In the genomic region with DNA sequence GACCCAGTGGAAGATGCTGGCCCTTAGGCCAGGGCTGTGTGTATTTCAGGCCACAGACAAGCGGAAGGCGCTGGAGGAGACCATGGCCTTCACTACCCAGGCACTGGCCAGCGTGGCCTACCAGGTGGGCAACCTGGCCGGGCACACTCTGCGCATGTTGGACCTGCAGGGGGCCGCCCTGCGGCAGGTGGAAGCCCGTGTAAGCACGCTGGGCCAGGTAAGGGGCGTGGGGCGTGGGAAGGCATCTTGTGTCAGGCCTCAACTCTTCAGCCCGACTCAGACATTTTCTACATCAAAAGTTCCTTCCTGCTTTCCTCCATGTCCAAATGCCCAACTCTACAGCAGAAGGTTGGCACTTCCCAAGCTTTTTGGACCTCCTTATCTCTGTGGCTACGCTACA, we compare ENCODE assay signal across 12 cellular contexts. TPM values are rescaled to one million over a fixed set of nuclear protein-coding genes. Genes with fewer than 3 reads are reported as not detected.
DNase-seq lines count a peak whose midpoint lies in the region; ATAC-seq, FAIRE-seq and TF ChIP-seq lines count a peak whose summit lies in the region.
"Had no signal": no experiment of that assay in that cellular context is flagged by ENCODE, and none has a peak within 500 bp of the region (broad histone marks: within the 10 kb centered on the region; RNA-seq: fewer than 3 reads in every experiment).

No MANE protein-coding gene starts in this region.

- H3K4me3 Mint-ChIP-seq in CD4-positive, alpha-beta T cell, result peak overlapping the region; percentile 79

- no peak for ATAC-seq in CD4-positive, alpha-beta T cell (ENCODE audit: poor library complexity)
- ATAC-seq in GM12878, result no peak

- H3K4me3 ChIP-seq in GM12878 (peak overlapping the region; percentile 37; the same call in 1 of the 2 replicates), neutrophil (ENCODE audit: low read depth in 1 of 2, low read length in 1 of 2) (no peak overlapping the region)

- no peak overlapping the region for H3K27ac ChIP-seq in CD4-positive, alpha-beta T cell (ENCODE audit: low read depth, low read length)
- H3K27ac ChIP-seq in GM12878 (ENCODE audit: control insufficient read depth, insufficient read depth), result peak overlapping the region; percentile 77
- peak overlapping the region; percentile 93 for H3K27ac ChIP-seq in neutrophil
- H3K27ac ChIP-seq: brain microvascular endothelial cell had no signal

- H3K27me3 ChIP-seq in CD4-positive, alpha-beta T cell (ENCODE audit: control insufficient read depth, insufficient read depth, low read length), result no peaks in the 10 kb centered on the region
- H3K27me3 ChIP-seq in GM12878 (replicated peaks in 1 of 2; ENCODE audit: control insufficient read depth in 2 of 2, insufficient read depth in 2 of 2, low read length in 1 of 2) (no peaks in the 10 kb centered on the region), neutrophil (peaks cover 16% of the 10 kb centered on the region)
- H3K27me3 ChIP-seq: brain microvascular endothelial cell had no signal

- FAIRE-seq in GM12891 (lab: Jason Lieb, UNC) (peak; percentile 85), GM12878 (lab: Jason Lieb, UNC) (no peak)
- FAIRE-seq: small intestine had no signal

- no peaks in the 10 kb centered on the region for H3K9me3 ChIP-seq in CD4-positive, alpha-beta T cell (ENCODE audit: control insufficient read depth, low read length)
- H3K9me3 ChIP-seq in GM12878 (replicated peaks; ENCODE audit: control insufficient read depth, insufficient read depth, low read length) (no peaks in the 10 kb centered on the region), neutrophil (no peaks in the 10 kb centered on the region)

- H3K4me1 Mint-ChIP-seq in CD4-positive, alpha-beta T cell (ENCODE audit: low read depth), result peaks cover 75% of the 10 kb centered on the region

- TF ChIP-seq RAD21 in GM12878 (IDR thresholded peaks at IDR 0.05; ENCODE audit: insufficient read depth, low read depth, low read length), result no peak

- no peak for TF ChIP-seq CTCF in CD4-positive, alpha-beta T cell (IDR thresholded peaks at IDR 0.05)
- TF ChIP-seq CTCF in GM12878 (IDR thresholded peaks at IDR 0.05 in 2 of 3, conservative IDR thresholded peaks at IDR 0.05 in 1 of 3; ENCODE audit: control insufficient read depth in 2 of 3, extremely low read depth in 1 of 3, insufficient read depth in 1 of 3, low read depth in 3 of 3, low read length in 3 of 3) (no peak), neutrophil (IDR thresholded peaks at IDR 0.05) (no peak)

- intact Hi-C loops in CD4-positive, alpha-beta T cell (cut with DNase I, micrococcal nuclease), result no loop called here
- intact Hi-C loops in GM12878 (cut with micrococcal nuclease; ENCODE audit: unreplicated experiment), result loop anchor here (5.0 kb wide), 1 partner anchor 299 kb away; no protein-coding TSS in a partner anchor

- no peaks in the 10 kb centered on the region for H3K27me3 Mint-ChIP-seq in CD4-positive, alpha-beta T cell

- H3K79me2 ChIP-seq in GM12878 (ENCODE audit: control insufficient read depth, insufficient read depth, low read length), result peaks cover 61% of the 10 kb centered on the region

- H3K9me3 Mint-ChIP-seq in CD4-positive, alpha-beta T cell, result no peaks in the 10 kb centered on the region

- no peak for TF ChIP-seq EP300 in GM12878 (IDR thresholded peaks at IDR 0.05; ENCODE audit: borderline replicate concordance in 1 of 2, control insufficient read depth in 1 of 2, low read depth in 2 of 2, low read length in 2 of 2)

- peaks cover 8 to 21% of the 10 kb centered on the region in 2 experiments for H3K36me3 ChIP-seq in GM12878 (ENCODE audit: control insufficient read depth in 2 of 2, insufficient read depth in 2 of 2, low read length in 1 of 2)
- H3K36me3 ChIP-seq in neutrophil, result no peaks in the 10 kb centered on the region
- H3K36me3 ChIP-seq: brain microvascular endothelial cell had no signal

- TF ChIP-seq POLR2A in GM12891 (IDR thresholded peaks at IDR 0.05; ENCODE audit: low read depth, low read length), result no peak
- TF ChIP-seq POLR2A in GM12878 (IDR thresholded peaks at IDR 0.05; ENCODE audit: low read depth, low read length), result 0 out of 2 replicates have a peak, but pooled peaks have one; percentile 16

- H3K4me1 ChIP-seq in GM12878 (ENCODE audit: control insufficient read depth, insufficient read depth, low read length), result peaks cover 60% of the 10 kb centered on the region
- peaks cover 49 to 50% of the 10 kb centered on the region in 2 experiments for H3K4me1 ChIP-seq in neutrophil (ENCODE audit: control insufficient read depth in 1 of 2, insufficient read depth in 1 of 2, low read depth in 1 of 2, low read length in 1 of 2)

- in situ Hi-C loops in GM12878 (cut with MboI), result no loop called here

- H4K20me1 ChIP-seq in GM12878 (ENCODE audit: control insufficient read depth, insufficient read depth), result no peaks in the 10 kb centered on the region

- H3K27ac Mint-ChIP-seq in CD4-positive, alpha-beta T cell, result peak overlapping the region; percentile 96

- POLR2A ChIA-PET in CD4-positive, alpha-beta T cell (lab: Charles Lee), result interaction anchor here (0.7 to 0.9 kb wide), 2 partner anchors 23 to 272 kb away, joined by 4 read pairs; no protein-coding TSS in a partner anchor
- POLR2A ChIA-PET in GM12878 (lab: Charles Lee), result interaction anchor here (13.2 kb wide), 1 partner anchor 20 kb away, joined by 537 read pairs; no protein-coding TSS in a partner anchor

- CTCF ChIA-PET in CD4-positive, alpha-beta T cell (lab: Charles Lee), result interaction anchor here (2.5 to 3.1 kb wide), 2 partner anchors 11 to 24 kb away, joined by 10 to 14 read pairs; no protein-coding TSS in a partner anchor
- CTCF ChIA-PET in GM12878 (lab: Yijun Ruan, JAX), result interaction anchor here (5.8 to 8.5 kb wide), 3 partner anchors 11 to 35 kb away, joined by 45 to 127 read pairs (median 61); no protein-coding TSS in a partner anchor

- RAD21 ChIA-PET in GM12878 (lab: Charles Lee; ENCODE audit: unreplicated experiment), result interaction anchor here (0.7 to 13.4 kb wide), 3 partner anchors 9 to 230 kb away, joined by 3 to 355 read pairs (median 4); no protein-coding TSS in a partner anchor

- H3K9ac ChIP-seq in GM12878 (ENCODE audit: control insufficient read depth, insufficient read depth, low read length), result peak overlapping the region; percentile 30; the same call in 1 of the 2 replicates

- no TSS peak for BruUV-seq in GM12878 (replicated peaks; lab: Mats Ljungman, UMichigan)

- peaks cover 18% of the 10 kb centered on the region for H3K36me3 Mint-ChIP-seq in CD4-positive, alpha-beta T cell (ENCODE audit: low read depth)

- DNase-seq in CD4-positive, alpha-beta T cell, result no peak
- DNase-seq in GM12891 (ENCODE audit: insufficient read length, low spot score) (no peak), GM12878 (ENCODE audit: low read depth, low spot score) (no peak), D341Med (ENCODE audit: low spot score) (no peak), NCI-H2196 treated with DMSO at 0.1 percent for 48 hours (lab: John Stamatoyannopoulos, UW; ENCODE audit: unreplicated experiment) (no peak)
- DNase-seq in activated effector memory CD4-positive, alpha-beta T cell treated with anti-CD3 and anti-CD28 coated beads, Interleukin-2, amount 50 U/mL, for 16 hours, result no peak
- DNase-seq: brain microvascular endothelial cell, Calu3, IMR-90, NCI-H187 treated with DMSO at 0.1 percent for 48 hours, small intestine had no signal

- SMC1A ChIA-PET in GM12878 (lab: Charles Lee; ENCODE audit: uncharacterized antibody, unreplicated experiment), result interaction anchor here (0.6 to 16.8 kb wide), 3 partner anchors 11 to 1166 kb away, joined by 3 to 354 read pairs (median 22); no protein-coding TSS in a partner anchor

- H2AFZ ChIP-seq in GM12878 (ENCODE audit: control insufficient read depth, low read depth, low read length), result no peak overlapping the region

- WGBS in GM12878 (ENCODE audit: insufficient coverage, insufficient replicate concordance, low lambda C conversion rate, missing lambda C conversion rate), result 73% methylated on average over 13 of the region's 13 CpGs

- peak overlapping the region; percentile 94 for H3K4me2 ChIP-seq in GM12878 (ENCODE audit: control insufficient read depth, insufficient read depth)

RNA-seq across cellular contexts. Expression of a gene that starts 6.0 kb away (rescaled TPM):
- total RNA-seq in CD4-positive, alpha-beta T cell, result 1 to 10 TPM; 5.6 to 5.8 TPM
- polyA plus RNA-seq in GM12891 (2012; ENCODE audit: low read depth, missing spikeins), result 34.6 TPM
- total RNA-seq in GM12878 (2013; cell fraction: nucleolus; rRNA removed), result 150 and 188 TPM in 2 replicates
- total RNA-seq in GM12878 (2014; rRNA removed) (44.8 and 51.9 TPM in 2 replicates), GM12878 (2014; rRNA removed; fragmentation: Illumina TruSeq; extraction: Trizol) (19.8 and 20.3 TPM in 2 replicates), GM12878 (2021) (64.8 and 67.0 TPM in 2 replicates)
- polyA plus RNA-seq in GM12878 (2011; ENCODE audit: low read depth), result 16.5 TPM
- polyA plus RNA-seq in GM12878 (2011; rRNA removed) (25.8 and 70.6 TPM in 2 replicates), GM12878 (2014; fragmentation: Illumina TruSeq; extraction: Trizol) (11.3 and 24.5 TPM in 2 replicates), GM12878 (2014; fragmentation: Nextera tagmentation; extraction: Ambion mirVana) (10 to 100 TPM; 13.4 to 21.7 TPM), GM12878 (2014; rRNA removed) (50.4 and 63.4 TPM in 2 replicates), GM12878 (2016; fragmentation: Nextera tagmentation; extraction: Ambion mirVana) (100 to 1,000 TPM; 105 to 109 TPM)
- 71.2 and 98.3 TPM in 2 replicates for polyA plus RNA-seq in GM12878 (2011; cell fraction: cytosol; rRNA removed)
- polyA plus RNA-seq in GM12878 (2011; cell fraction: nucleus; rRNA removed), result 84.5 and 115 TPM in 2 replicates
- polyA plus RNA-seq in GM12878 (2012), result 33.9 and 42.3 TPM in 2 replicates
- polyA minus RNA-seq in GM12878 (2011; rRNA and poly(A)+ RNA removed), result 57.6 and 93.4 TPM in 2 replicates
- polyA minus RNA-seq in GM12878 (2011; cell fraction: cytosol; rRNA and poly(A)+ RNA removed), result 38.8 and 42.9 TPM in 2 replicates
- 53.8 and 102 TPM in 2 replicates for polyA minus RNA-seq in GM12878 (2011; cell fraction: nucleus; rRNA and poly(A)+ RNA removed)
- total RNA-seq: Calu3 had no signal

RNA-seq across cellular contexts. Expression of a gene that starts 6.1 kb away (rescaled TPM):
- total RNA-seq in CD4-positive, alpha-beta T cell, result 1 to 10 TPM; 2.3 to 2.4 TPM
- 36.5 TPM for polyA plus RNA-seq in GM12891 (2012; ENCODE audit: low read depth, missing spikeins)
- 19.2 and 22.5 TPM in 2 replicates for total RNA-seq in GM12878 (2013; cell fraction: nucleolus; rRNA removed)
- 21.4 and 23.5 TPM in 2 replicates for total RNA-seq in GM12878 (2014; rRNA removed)
- total RNA-seq in GM12878 (2014; rRNA removed; fragmentation: Illumina TruSeq; extraction: Trizol), result 27.1 and 29.8 TPM in 2 replicates
- total RNA-seq in GM12878 (2021), result 27.5 and 27.9 TPM in 2 replicates
- 33.4 TPM for polyA plus RNA-seq in GM12878 (2011; ENCODE audit: low read depth)
- 60.0 and 65.4 TPM in 2 replicates for polyA plus RNA-seq in GM12878 (2011; rRNA removed)
- 61.5 and 74.4 TPM in 2 replicates for polyA plus RNA-seq in GM12878 (2011; cell fraction: cytosol; rRNA removed)
- 22.0 and 25.7 TPM in 2 replicates for polyA plus RNA-seq in GM12878 (2011; cell fraction: nucleus; rRNA removed)
- polyA plus RNA-seq in GM12878 (2012), result 34.7 and 35.6 TPM in 2 replicates
- 53.3 and 60.4 TPM in 2 replicates for polyA plus RNA-seq in GM12878 (2014; fragmentation: Illumina TruSeq; extraction: Trizol)
- 10 to 100 TPM; 15.3 to 22.6 TPM for polyA plus RNA-seq in GM12878 (2014; fragmentation: Nextera tagmentation; extraction: Ambion mirVana)
- polyA plus RNA-seq in GM12878 (2014; rRNA removed), result 30.4 and 36.5 TPM in 2 replicates
- polyA plus RNA-seq in GM12878 (2016; fragmentation: Nextera tagmentation; extraction: Ambion mirVana), result 10 to 100 TPM; 39.0 to 51.4 TPM
- polyA minus RNA-seq in GM12878 (2011; rRNA and poly(A)+ RNA removed), result 28.7 and 48.4 TPM in 2 replicates
- polyA minus RNA-seq in GM12878 (2011; cell fraction: cytosol; rRNA and poly(A)+ RNA removed), result 11.9 and 15.9 TPM in 2 replicates
- 8.4 and 8.6 TPM in 2 replicates for polyA minus RNA-seq in GM12878 (2011; cell fraction: nucleus; rRNA and poly(A)+ RNA removed)
- total RNA-seq: Calu3 had no signal

RNA-seq across cellular contexts. Expression of a gene that starts 14.1 kb away (rescaled TPM):
- not detected for total RNA-seq in CD4-positive, alpha-beta T cell
- polyA plus RNA-seq in GM12891 (2012; ENCODE audit: low read depth, missing spikeins), result 1.0 TPM
- total RNA-seq in GM12878 (2013; cell fraction: nucleolus; rRNA removed), result not detected in 2 replicates
- 0.11 and 0.23 TPM in 2 replicates for total RNA-seq in GM12878 (2014; rRNA removed)
- total RNA-seq in GM12878 (2014; rRNA removed; fragmentation: Illumina TruSeq; extraction: Trizol), result 0.09 TPM in 1 of 2 replicates, not detected in the other
- 0.21 and 0.26 TPM in 2 replicates for total RNA-seq in GM12878 (2021)
- polyA plus RNA-seq in GM12878 (2011; ENCODE audit: low read depth), result 0.79 TPM
- polyA plus RNA-seq in GM12878 (2011; rRNA removed), result not detected in 2 replicates
- not detected in 2 replicates for polyA plus RNA-seq in GM12878 (2011; cell fraction: cytosol; rRNA removed)
- polyA plus RNA-seq in GM12878 (2011; cell fraction: nucleus; rRNA removed), result not detected in 2 replicates
- 1.3 and 1.5 TPM in 2 replicates for polyA plus RNA-seq in GM12878 (2012)
- polyA plus RNA-seq in GM12878 (2014; fragmentation: Illumina TruSeq; extraction: Trizol), result 0.03 TPM in 1 of 2 replicates, not detected in the other
- under 1 TPM in 1 of 2 experiments, not detected in 1; 0.04 TPM for polyA plus RNA-seq in GM12878 (2014; fragmentation: Nextera tagmentation; extraction: Ambion mirVana)
- 0.06 TPM in 1 of 2 replicates, not detected in the other for polyA plus RNA-seq in GM12878 (2014; rRNA removed)
- polyA plus RNA-seq in GM12878 (2016; fragmentation: Nextera tagmentation; extraction: Ambion mirVana), result 1 to 10 TPM in 1 of 2 experiments, under 1 TPM in 1; 0.84 to 1.5 TPM
- not detected in 2 replicates for polyA minus RNA-seq in GM12878 (2011; rRNA and poly(A)+ RNA removed)
- polyA minus RNA-seq in GM12878 (2011; cell fraction: cytosol; rRNA and poly(A)+ RNA removed), result not detected in 2 replicates
- polyA minus RNA-seq in GM12878 (2011; cell fraction: nucleus; rRNA and poly(A)+ RNA removed), result not detected in 2 replicates
- total RNA-seq: Calu3 had no signal

Comparison
In these comparisons a context has a peak if more than half of its experiments do, and no peak if none do; other contexts are left out.
1. RNA of a gene that starts 6.1 kb away (total RNA-seq): 19.2 to 29.8 TPM in GM12878; 2.3 to 2.4 TPM in CD4-positive, alpha-beta T cell; every median in the first group is over 4 times any median in the second.